1 cellular context compared by ENCODE assay signal in the genomic region with DNA sequence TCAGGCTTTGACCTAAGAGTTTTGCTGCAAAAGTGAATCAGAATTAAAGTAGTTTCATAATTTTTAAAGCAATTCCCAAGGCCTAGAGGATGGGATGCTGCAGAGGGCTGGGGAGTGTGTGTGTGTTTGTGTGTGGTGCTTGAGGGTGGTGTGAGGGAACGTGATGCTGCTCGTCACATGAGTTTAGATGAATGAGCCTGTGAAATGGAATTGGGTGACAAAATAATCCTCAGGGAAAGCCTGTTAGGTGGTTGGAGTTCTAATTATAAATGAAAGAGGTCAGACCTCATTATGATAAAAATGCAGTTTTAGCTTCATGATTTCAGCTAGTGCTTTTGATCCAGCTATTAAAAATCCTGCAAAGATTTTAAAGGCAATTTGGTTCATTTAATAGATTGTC.
TF ChIP-seq lines count a peak whose summit lies in the region.

No MANE protein-coding gene starts in this region.

TF ChIP-seq in GM23338, 12 proteins besides CTCF, POLR2A, EP300 and RAD21 (continued from another document):
- TF ChIP-seq, protein P1, sequence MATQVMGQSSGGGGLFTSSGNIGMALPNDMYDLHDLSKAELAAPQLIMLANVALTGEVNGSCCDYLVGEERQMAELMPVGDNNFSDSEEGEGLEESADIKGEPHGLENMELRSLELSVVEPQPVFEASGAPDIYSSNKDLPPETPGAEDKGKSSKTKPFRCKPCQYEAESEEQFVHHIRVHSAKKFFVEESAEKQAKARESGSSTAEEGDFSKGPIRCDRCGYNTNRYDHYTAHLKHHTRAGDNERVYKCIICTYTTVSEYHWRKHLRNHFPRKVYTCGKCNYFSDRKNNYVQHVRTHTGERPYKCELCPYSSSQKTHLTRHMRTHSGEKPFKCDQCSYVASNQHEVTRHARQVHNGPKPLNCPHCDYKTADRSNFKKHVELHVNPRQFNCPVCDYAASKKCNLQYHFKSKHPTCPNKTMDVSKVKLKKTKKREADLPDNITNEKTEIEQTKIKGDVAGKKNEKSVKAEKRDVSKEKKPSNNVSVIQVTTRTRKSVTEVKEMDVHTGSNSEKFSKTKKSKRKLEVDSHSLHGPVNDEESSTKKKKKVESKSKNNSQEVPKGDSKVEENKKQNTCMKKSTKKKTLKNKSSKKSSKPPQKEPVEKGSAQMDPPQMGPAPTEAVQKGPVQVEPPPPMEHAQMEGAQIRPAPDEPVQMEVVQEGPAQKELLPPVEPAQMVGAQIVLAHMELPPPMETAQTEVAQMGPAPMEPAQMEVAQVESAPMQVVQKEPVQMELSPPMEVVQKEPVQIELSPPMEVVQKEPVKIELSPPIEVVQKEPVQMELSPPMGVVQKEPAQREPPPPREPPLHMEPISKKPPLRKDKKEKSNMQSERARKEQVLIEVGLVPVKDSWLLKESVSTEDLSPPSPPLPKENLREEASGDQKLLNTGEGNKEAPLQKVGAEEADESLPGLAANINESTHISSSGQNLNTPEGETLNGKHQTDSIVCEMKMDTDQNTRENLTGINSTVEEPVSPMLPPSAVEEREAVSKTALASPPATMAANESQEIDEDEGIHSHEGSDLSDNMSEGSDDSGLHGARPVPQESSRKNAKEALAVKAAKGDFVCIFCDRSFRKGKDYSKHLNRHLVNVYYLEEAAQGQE (IDR thresholded peaks at IDR 0.05; ENCODE audit: unreplicated experiment): no peak
- TF ChIP-seq EZH2 (IDR thresholded peaks at IDR 0.05; ENCODE audit: low read depth, unreplicated experiment) (no peak), POLR2AphosphoS5 (IDR thresholded peaks at IDR 0.05; ENCODE audit: low read depth) (no peak), JUNB (IDR thresholded peaks at IDR 0.05; ENCODE audit: unreplicated experiment) (no peak), ZNF462 (CRISPR knock-in tag; IDR thresholded peaks at IDR 0.05) (no peak)
